ENCODE assay signal across 29 cellular contexts in the genomic region with DNA sequence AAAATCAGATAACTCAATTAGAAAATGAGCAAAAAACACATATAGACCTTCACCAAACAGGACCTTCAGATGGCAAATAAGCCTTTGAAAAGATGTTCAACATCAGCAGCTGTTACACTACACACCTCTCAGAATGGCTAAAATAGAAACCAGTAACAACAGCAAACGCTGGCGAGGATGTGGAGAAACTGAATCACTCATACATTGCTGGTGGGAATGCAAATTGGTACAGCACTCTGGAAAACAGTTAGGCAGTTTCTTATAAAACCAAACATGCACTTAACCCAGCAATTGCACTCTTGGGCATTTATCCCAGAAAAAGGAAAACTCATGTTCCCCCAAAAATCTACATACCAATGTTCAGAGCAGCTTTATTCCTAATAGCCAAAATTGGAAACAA. TPM values are rescaled to one million over a fixed set of nuclear protein-coding genes. Genes with fewer than 3 reads are reported as not detected.
DNase-seq lines count a peak whose midpoint lies in the region; ATAC-seq and TF ChIP-seq lines count a peak whose summit lies in the region.
"Had no signal": no experiment of that assay in that cellular context is flagged by ENCODE, and none has a peak within 500 bp of the region (broad histone marks: within the 10 kb centered on the region; RNA-seq: fewer than 3 reads in every experiment).

No MANE protein-coding gene starts in this region.

- intact Hi-C loops in activated CD4-positive, alpha-beta T cell treated with anti-CD3 and anti-CD28 coated beads for 36 hours (cut with DNase I, micrococcal nuclease) = no loop called here

- no peak overlapping the region for H3K4me2 ChIP-seq in osteoblast (ENCODE audit: insufficient read depth, low read length)
- H3K4me2 ChIP-seq: KMS-11, SK-N-SH had no signal

- CTCF ChIA-PET in activated CD4-positive, alpha-beta T cell treated with anti-CD3 and anti-CD28 coated beads for 36 hours (lab: Charles Lee) = interaction anchor here (0.6 to 1.5 kb wide), 7 partner anchors 9 to 69 kb away, joined by 3 to 5 read pairs (median 3); no protein-coding TSS in a partner anchor
- CTCF ChIA-PET in activated CD4-positive, alpha-beta T cell treated with anti-CD3 and anti-CD28 coated beads, Interleukin-2, amount 10 ng/mL, durations not matched to agents 7 days and 5 days (lab: Charles Lee) = interaction anchor here (0.6 to 0.7 kb wide), 2 partner anchors 406 to 996 kb away, joined by 3 read pairs; no protein-coding TSS in a partner anchor

- H3K27ac Mint-ChIP-seq in activated CD4-positive, alpha-beta T cell treated with anti-CD3 and anti-CD28 coated beads for 36 hours = no peak overlapping the region
- no peak overlapping the region for H3K27ac Mint-ChIP-seq in activated CD4-positive, alpha-beta T cell treated with anti-CD3 and anti-CD28 coated beads, Interleukin-2, amount 10 ng/mL, durations not matched to agents 7 days and 5 days
- H3K27ac Mint-ChIP-seq: activated T-cell treated with anti-CD3 and anti-CD28 coated beads, Interleukin-2, amount 50 U/mL, for 24 hours had no signal

- H3K27me3 ChIP-seq in osteoblast (ENCODE audit: insufficient read depth, low read length) = peaks cover 36% of the 10 kb centered on the region
- H3K27me3 ChIP-seq: cardiac muscle cell, colonic mucosa, ovary, upper lobe of right lung had no signal

- H3K4me1 Mint-ChIP-seq in activated CD4-positive, alpha-beta T cell treated with anti-CD3 and anti-CD28 coated beads for 36 hours = peaks cover 9% of the 10 kb centered on the region
- no peaks in the 10 kb centered on the region for H3K4me1 Mint-ChIP-seq in activated CD4-positive, alpha-beta T cell treated with anti-CD3 and anti-CD28 coated beads, Interleukin-2, amount 10 ng/mL, durations not matched to agents 7 days and 5 days

- H3K4me1 ChIP-seq in osteoblast (ENCODE audit: insufficient read depth, low read length) = no peaks in the 10 kb centered on the region
- H3K4me1 ChIP-seq: colonic mucosa, suprapubic skin had no signal

- H3K27me3 Mint-ChIP-seq in activated CD4-positive, alpha-beta T cell treated with anti-CD3 and anti-CD28 coated beads for 36 hours = peaks cover 13% of the 10 kb centered on the region
- peaks cover 32% of the 10 kb centered on the region for H3K27me3 Mint-ChIP-seq in activated CD4-positive, alpha-beta T cell treated with anti-CD3 and anti-CD28 coated beads, Interleukin-2, amount 10 ng/mL, durations not matched to agents 7 days and 5 days

- H3K9me3 Mint-ChIP-seq in activated CD4-positive, alpha-beta T cell treated with anti-CD3 and anti-CD28 coated beads for 36 hours (ENCODE audit: low read depth) = no peaks in the 10 kb centered on the region
- H3K9me3 Mint-ChIP-seq in activated CD4-positive, alpha-beta T cell treated with anti-CD3 and anti-CD28 coated beads, Interleukin-2, amount 10 ng/mL, durations not matched to agents 7 days and 5 days = peaks cover 5% of the 10 kb centered on the region
- H3K9me3 Mint-ChIP-seq: activated T-cell treated with anti-CD3 and anti-CD28 coated beads, Interleukin-2, amount 50 U/mL, for 24 hours had no signal

- H3K36me3 Mint-ChIP-seq in activated CD4-positive, alpha-beta T cell treated with anti-CD3 and anti-CD28 coated beads for 36 hours (ENCODE audit: low read depth) = no peaks in the 10 kb centered on the region
- H3K36me3 Mint-ChIP-seq in activated CD4-positive, alpha-beta T cell treated with anti-CD3 and anti-CD28 coated beads, Interleukin-2, amount 10 ng/mL, durations not matched to agents 7 days and 5 days (ENCODE audit: low read depth) = no peaks in the 10 kb centered on the region

- peak; percentile 92 for ATAC-seq in activated CD4-positive, alpha-beta T cell treated with anti-CD3 and anti-CD28 coated beads for 36 hours
- ATAC-seq: activated CD4-positive, CD25-positive, alpha-beta regulatory T cell treated with anti-CD3 and anti-CD28 coated beads, Interleukin-2, amount 50 U/mL, for 24 hours; PC-3 had no signal

- H3K27ac ChIP-seq in osteoblast (ENCODE audit: low read depth, low read length) = no peak overlapping the region
- H3K27ac ChIP-seq: C4-2B, cardiac muscle cell, colonic mucosa, HL-60, KMS-11, ovary, suprapubic skin, upper lobe of right lung had no signal

- no peak for TF ChIP-seq CTCF in osteoblast (IDR thresholded peaks at IDR 0.05; ENCODE audit: extremely low read depth, low read depth, low read length)

- no peak overlapping the region for H3K4me3 Mint-ChIP-seq in activated CD4-positive, alpha-beta T cell treated with anti-CD3 and anti-CD28 coated beads for 36 hours
- H3K4me3 Mint-ChIP-seq in activated CD4-positive, alpha-beta T cell treated with anti-CD3 and anti-CD28 coated beads, Interleukin-2, amount 10 ng/mL, durations not matched to agents 7 days and 5 days = no peak overlapping the region
- H3K4me3 Mint-ChIP-seq: activated T-cell treated with anti-CD3 and anti-CD28 coated beads, Interleukin-2, amount 50 U/mL, for 24 hours had no signal

- no peaks in the 10 kb centered on the region for H3K36me3 ChIP-seq in osteoblast (ENCODE audit: insufficient read depth, low read length)
- H3K36me3 ChIP-seq: cardiac muscle cell, colonic mucosa, ovary, suprapubic skin, upper lobe of right lung had no signal

- DNase-seq in activated CD4-positive, alpha-beta T cell treated with anti-CD3 and anti-CD28 coated beads for 36 hours = peak; percentile 64
- DNase-seq in activated CD4-positive, alpha-beta T cell treated with anti-CD3 and anti-CD28 coated beads, Interleukin-2, amount 10 ng/mL, durations not matched to agents 7 days and 5 days = no peak
- peak; percentile 37 for DNase-seq in stimulated activated CD4-positive, alpha-beta T cell treated with anti-CD3 and anti-CD28 coated beads, Interleukin-1b, Interleukin-23, amount 100 ng/mL, for 48 hours
- no peak for DNase-seq in stimulated activated CD4-positive, alpha-beta T cell treated with anti-CD3 and anti-CD28 coated beads, Interleukin-4, amount 100 ng/mL, for 24 hours
- DNase-seq in fibroblast of peridontal ligament (ENCODE audit: extremely low read depth) (peak; percentile 72), mucosa of gallbladder (ENCODE audit: low spot score) (no peak), osteoblast (ENCODE audit: insufficient read length, low spot score, missing footprints) (no peak)
- no peak for DNase-seq in stimulated activated naive CD4-positive, alpha-beta T cell treated with Interleukin-2 at 50 U/mL for 16 hours (lab: John Stamatoyannopoulos, UW)
- DNase-seq: 8988T; activated T-cell treated with anti-CD3 and anti-CD28 coated beads, Interleukin-2, amount 50 U/mL, for 24 hours; anterior cingulate cortex; colonic mucosa; COR-L47; effector CD8-positive, alpha-beta T cell; HCEC 1CT; NCI-H1417 treated with DMSO at 0.1 percent for 48 hours; NCI-H2081; ovary; PC-3; retina; SK-N-SH; small intestine; upper lobe of right lung had no signal

- H3K4me3 ChIP-seq in osteoblast (ENCODE audit: insufficient read depth, low read length) = no peak overlapping the region
- H3K4me3 ChIP-seq: cardiac muscle cell, colonic mucosa, ovary, suprapubic skin, upper lobe of right lung had no signal

- no peak overlapping the region for H2AFZ ChIP-seq in osteoblast (ENCODE audit: low read length)

- H3K9me3 ChIP-seq in osteoblast (ENCODE audit: low read depth, low read length) = no peaks in the 10 kb centered on the region
- H3K9me3 ChIP-seq: colonic mucosa, ovary, SK-N-SH, suprapubic skin, upper lobe of right lung had no signal

- no peaks in the 10 kb centered on the region for H4K20me1 ChIP-seq in osteoblast (ENCODE audit: insufficient read depth, low read length)

- POLR2A ChIA-PET in activated CD4-positive, alpha-beta T cell treated with anti-CD3 and anti-CD28 coated beads for 36 hours (lab: Charles Lee) = no interaction called here
- POLR2A ChIA-PET in activated CD4-positive, alpha-beta T cell treated with anti-CD3 and anti-CD28 coated beads, Interleukin-2, amount 10 ng/mL, durations not matched to agents 7 days and 5 days (lab: Charles Lee) = no interaction called here

- H3K79me2 ChIP-seq in osteoblast (ENCODE audit: insufficient read depth, low read length) = no peaks in the 10 kb centered on the region

RNA-seq across cellular contexts. Expression of a gene that starts 37.7 kb away (rescaled TPM):
- 1 to 10 TPM; 4.1 to 4.8 TPM for total RNA-seq in activated CD4-positive, alpha-beta T cell treated with anti-CD3 and anti-CD28 coated beads for 36 hours
- total RNA-seq in activated CD4-positive, alpha-beta T cell treated with anti-CD3 and anti-CD28 coated beads, Interleukin-2, amount 10 ng/mL, durations not matched to agents 7 days and 5 days = 1 to 10 TPM; 2.0 to 2.5 TPM
- 56.3 TPM for total RNA-seq in mucosa of gallbladder
- total RNA-seq in osteoblast = 37.4 and 40.2 TPM in 2 replicates

RNA-seq across cellular contexts. Expression of a gene that starts 53.9 kb away (rescaled TPM):
- 10 to 100 TPM; 20.7 to 27.3 TPM for total RNA-seq in activated CD4-positive, alpha-beta T cell treated with anti-CD3 and anti-CD28 coated beads for 36 hours
- total RNA-seq in activated CD4-positive, alpha-beta T cell treated with anti-CD3 and anti-CD28 coated beads, Interleukin-2, amount 10 ng/mL, durations not matched to agents 7 days and 5 days = 10 to 100 TPM; 40.7 to 42.3 TPM
- total RNA-seq in mucosa of gallbladder (52.3 TPM), osteoblast (77.5 and 83.2 TPM in 2 replicates)

RNA-seq across cellular contexts. Expression of a gene that starts 55.5 kb away (rescaled TPM):
- 10 to 100 TPM; 51.4 to 70.4 TPM for total RNA-seq in activated CD4-positive, alpha-beta T cell treated with anti-CD3 and anti-CD28 coated beads for 36 hours
- 10 to 100 TPM; 69.7 to 85.5 TPM for total RNA-seq in activated CD4-positive, alpha-beta T cell treated with anti-CD3 and anti-CD28 coated beads, Interleukin-2, amount 10 ng/mL, durations not matched to agents 7 days and 5 days
- total RNA-seq in mucosa of gallbladder (52.4 TPM), osteoblast (48.9 and 50.7 TPM in 2 replicates)

RNA-seq across cellular contexts. Expression of a gene that starts 59.1 kb away (rescaled TPM):
- total RNA-seq in activated CD4-positive, alpha-beta T cell treated with anti-CD3 and anti-CD28 coated beads for 36 hours = 10 to 100 TPM; 48.4 to 49.0 TPM
- 10 to 100 TPM; 31.7 to 34.3 TPM for total RNA-seq in activated CD4-positive, alpha-beta T cell treated with anti-CD3 and anti-CD28 coated beads, Interleukin-2, amount 10 ng/mL, durations not matched to agents 7 days and 5 days
- 25.3 TPM for total RNA-seq in mucosa of gallbladder
- 55.1 and 65.9 TPM in 2 replicates for total RNA-seq in osteoblast

Comparison
In these comparisons a context has a peak if more than half of its experiments do, and no peak if none do; other contexts are left out.
1. DNase-seq: peak in activated CD4-positive, alpha-beta T cell treated with anti-CD3 and anti-CD28 coated beads for 36 hours (single experiment), stimulated activated CD4-positive, alpha-beta T cell treated with anti-CD3 and anti-CD28 coated beads, Interleukin-1b, Interleukin-23, amount 100 ng/mL, for 48 hours (single experiment) and fibroblast of peridontal ligament (single experiment); none in activated CD4-positive, alpha-beta T cell treated with anti-CD3 and anti-CD28 coated beads, Interleukin-2, amount 10 ng/mL, durations not matched to agents 7 days and 5 days (single experiment), stimulated activated CD4-positive, alpha-beta T cell treated with anti-CD3 and anti-CD28 coated beads, Interleukin-4, amount 100 ng/mL, for 24 hours (single experiment), mucosa of gallbladder (single experiment), stimulated activated naive CD4-positive, alpha-beta T cell treated with Interleukin-2 at 50 U/mL for 16 hours (single experiment) and osteoblast (single experiment).